Comparison of ENCODE assay signal across 8 cellular contexts in the genomic region with DNA sequence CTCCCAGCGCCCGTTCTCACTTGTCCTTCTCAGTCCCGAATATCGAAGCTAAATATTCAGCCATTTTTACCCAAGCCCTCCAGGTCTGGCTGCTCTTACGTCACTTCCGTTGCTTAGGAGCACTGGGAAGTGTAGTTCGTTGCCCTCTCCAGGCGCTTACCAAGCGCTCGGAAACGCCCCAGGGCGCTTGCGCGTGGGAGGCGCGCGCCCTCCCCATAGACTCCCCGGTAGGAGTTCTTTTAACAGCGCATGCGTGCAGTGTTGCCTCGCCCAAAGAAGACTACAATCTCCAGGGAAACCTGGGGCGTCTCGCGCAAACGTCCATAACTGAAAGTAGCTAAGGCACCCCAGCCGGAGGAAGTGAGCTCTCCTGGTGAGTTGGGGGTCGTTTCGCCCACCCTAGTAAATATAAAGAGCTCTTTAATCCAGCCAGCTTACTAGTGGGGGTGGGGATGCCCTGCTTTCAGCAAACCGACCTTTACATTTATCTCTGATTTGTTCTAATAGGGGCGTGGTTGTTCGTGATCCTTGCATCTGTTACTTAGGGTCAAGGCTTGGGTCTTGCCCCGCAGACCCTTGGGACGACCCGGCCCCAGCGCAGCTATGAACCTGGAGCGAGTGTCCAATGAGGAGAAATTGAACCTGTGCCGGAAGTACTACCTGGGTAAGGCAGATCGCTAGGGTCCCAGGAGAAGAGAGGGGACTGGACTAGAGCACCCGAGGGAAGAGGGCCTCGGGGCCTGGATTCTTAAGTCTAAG. TPM values are rescaled to one million over a fixed set of nuclear protein-coding genes. Genes with fewer than 3 reads are reported as not detected.
DNase-seq lines count a peak whose midpoint lies in the region; ATAC-seq, FAIRE-seq and TF ChIP-seq lines count a peak whose summit lies in the region.

A gene with protein sequence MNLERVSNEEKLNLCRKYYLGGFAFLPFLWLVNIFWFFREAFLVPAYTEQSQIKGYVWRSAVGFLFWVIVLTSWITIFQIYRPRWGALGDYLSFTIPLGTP (plus strand): TSS at position 324 of the 759 bp plus-strand sequence. CDS start 280 bp downstream, at position 604.
TSS of gene U2AF1L4 (minus strand) at position 91 of the 759 bp plus-strand sequence. CDS start at position 64, 27 bp downstream.

- H3K4me1 ChIP-seq in PC-3 (ENCODE audit: insufficient read depth, low read length): peaks cover 27% of the 10 kb centered on the region

- peak within 1 kb of the TSS; percentile 92 for H3K27ac ChIP-seq in PC-3 (ENCODE audit: low read length)

- H3K36me3 ChIP-seq in PC-3 (ENCODE audit: low read depth, low read length): no peaks in the 10 kb centered on the region

- intact Hi-C loops in PC-3 (cut with micrococcal nuclease): loop anchor here (2.0 kb wide), 1 partner anchor 29 kb away; no protein-coding TSS in a partner anchor

- no peak for FAIRE-seq in D721Med (lab: Jason Lieb, UNC)

- H2AFZ ChIP-seq in PC-3 (ENCODE audit: low read length): peak within 1 kb of the TSS; percentile 88

- no peaks in the 10 kb centered on the region for H3K9me2 ChIP-seq in PC-3 (replicated peaks; ENCODE audit: low read length)

- CTCF ChIA-PET in PC-3 (lab: Charles Lee): no interaction called here

- H3K4me3 ChIP-seq in Jurkat, Clone E6-1 (ENCODE audit: low read length): peak within 1 kb of the TSS; percentile 86
- peak within 1 kb of the TSS; percentile 90 for H3K4me3 ChIP-seq in PC-3 (ENCODE audit: low read length)
- peak within 1 kb of the TSS; percentile 92 for H3K4me3 ChIP-seq in epithelial cell of esophagus (ENCODE audit: low read length)

- peak within 1 kb of the TSS; percentile 96 for H3K4me2 ChIP-seq in PC-3 (ENCODE audit: low read length)

- no peaks in the 10 kb centered on the region for H3F3A ChIP-seq in PC-3 (ENCODE audit: low read length, unreplicated experiment)

- peaks cover 26% of the 10 kb centered on the region for H3K79me2 ChIP-seq in PC-3 (ENCODE audit: low read length)

- POLR2A ChIA-PET in PC-3 (lab: Charles Lee; ENCODE audit: unreplicated experiment): interaction anchor here (0.7 kb wide), 1 partner anchor 32 kb away, joined by 7 read pairs; no protein-coding TSS in a partner anchor

- DNase-seq in D721Med (ENCODE audit: insufficient read length, low spot score): peak; percentile 53
- DNase-seq in Jurkat, Clone E6-1 (ENCODE audit: low read depth, low spot score): peak; percentile 99
- DNase-seq in PC-3: peak; percentile 98
- DNase-seq in activated T-cell treated with anti-CD3 and anti-CD28 coated beads for 4 hours: peak; percentile 91
- DNase-seq in epithelial cell of esophagus (ENCODE audit: low read depth): peak; percentile 100
- DNase-seq in middle frontal gyrus (ENCODE audit: extremely low spot score, low spot score): peak; percentile 99
- peak; percentile 92 to 93 for DNase-seq in stimulated activated CD8-positive, alpha-beta memory T cell treated with anti-CD3 and anti-CD28 coated beads, Interleukin-2, amount 100 ng/mL, for 1 hour (ENCODE audit: low read depth in 2 of 2)

- no peaks in the 10 kb centered on the region for H4K20me1 ChIP-seq in PC-3 (ENCODE audit: low read length)

- peak within 1 kb of the TSS; percentile 96 for H3K9ac ChIP-seq in PC-3 (ENCODE audit: low read length)

- no peaks in the 10 kb centered on the region for H3K27me3 ChIP-seq in PC-3 (ENCODE audit: low read length)

- ATAC-seq in GM21576 (IDR thresholded peaks at IDR 0.05; ENCODE audit: unreplicated experiment) (peak; percentile 36), PC-3 (peak; percentile 61)

- TSS peak; percentile 40 for BruUV-seq in PC-3 (replicated peaks; lab: Mats Ljungman, UMichigan)

- no peak for TF ChIP-seq CTCF in D721Med (IDR thresholded peaks at IDR 0.05; ENCODE audit: insufficient read depth, missing control alignments)
- no peak for TF ChIP-seq CTCF in PC-3 (conservative IDR thresholded peaks at IDR 0.05; ENCODE audit: low read depth, low read length)
- TF ChIP-seq CTCF in epithelial cell of esophagus (IDR thresholded peaks at IDR 0.05; ENCODE audit: insufficient read depth, low read depth, low read length, missing control alignments): no peak

- no peaks in the 10 kb centered on the region for H3K9me3 ChIP-seq in PC-3 (ENCODE audit: low read length)

RNA-seq across cellular contexts. Expression of the first gene that starts in this region (rescaled TPM):
- 76.0 TPM for polyA plus RNA-seq in Jurkat, Clone E6-1 (2012; ENCODE audit: insufficient read depth, insufficient read length)
- total RNA-seq in PC-3 (2014; rRNA removed): 34.3 and 42.9 TPM in 2 replicates

RNA-seq across cellular contexts. Expression of gene U2AF1L4, which starts in this region (rescaled TPM):
- 48.2 TPM for polyA plus RNA-seq in Jurkat, Clone E6-1 (2012; ENCODE audit: insufficient read depth, insufficient read length)
- total RNA-seq in PC-3 (2014; rRNA removed): 7.8 and 16.4 TPM in 2 replicates

Comparison
In these comparisons a context has a peak if more than half of its experiments do, and no peak if none do; other contexts are left out.
1. Peak in every context shown above with its lines: DNase-seq, ATAC-seq, H3K4me3 ChIP-seq and H3K27ac ChIP-seq.